In genomic region chr7:76273503-76273902, GRCh38 we compare ENCODE assay signal across 1 cellular context.
TF ChIP-seq lines count a peak whose summit lies in the region.

No MANE protein-coding gene starts in this region.

TF ChIP-seq in GM12878, 131 proteins besides CTCF, POLR2A, EP300 and RAD21:
- TF ChIP-seq MYC (IDR thresholded peaks at IDR 0.05; ENCODE audit: insufficient read depth, insufficient read length, insufficient replicate concordance, low read length, severe bottlenecking) (no peak), YY1 (IDR thresholded peaks at IDR 0.05; ENCODE audit: low read depth, low read length) (no peak), USF1 (IDR thresholded peaks at IDR 0.05; ENCODE audit: borderline replicate concordance, extremely low read length, insufficient read depth, low read depth, low read length) (no peak), SREBF2 (IDR thresholded peaks at IDR 0.05; ENCODE audit: low read length) (no peak), MYB (IDR thresholded peaks at IDR 0.05; ENCODE audit: borderline replicate concordance, low read depth, low read length) (no peak), BMI1 (IDR thresholded peaks at IDR 0.05; ENCODE audit: borderline replicate concordance) (no peak), NFXL1 (IDR thresholded peaks at IDR 0.05; ENCODE audit: borderline replicate concordance) (no peak), EZH2 (IDR thresholded peaks at IDR 0.05; ENCODE audit: borderline replicate concordance, control insufficient read depth, low read depth, low read length) (no peak), PAX5 (IDR thresholded peaks at IDR 0.05; ENCODE audit: borderline replicate concordance, low read depth, low read length) (no peak), SPI1 (IDR thresholded peaks at IDR 0.05; ENCODE audit: borderline replicate concordance, insufficient read depth, low read depth, low read length) (no peak), ZNF217 (IDR thresholded peaks at IDR 0.05) (no peak), MXI1 (IDR thresholded peaks at IDR 0.05; ENCODE audit: low read depth, low read length) (no peak)
